In genomic region chr2:174773191-174773590, GRCh38 we compare ENCODE assay signal across 30 cellular contexts. TPM values are rescaled to one million over a fixed set of nuclear protein-coding genes. Genes with fewer than 3 reads are reported as not detected.
DNase-seq lines count a peak whose midpoint lies in the region; ATAC-seq and TF ChIP-seq lines count a peak whose summit lies in the region.
"Had no signal": no experiment of that assay in that cellular context is flagged by ENCODE, and none has a peak within 500 bp of the region (broad histone marks: within the 10 kb centered on the region; RNA-seq: fewer than 3 reads in every experiment).

No MANE protein-coding gene starts in this region.

- intact Hi-C loops in left colon (cut with DNase I, micrococcal nuclease) = loop anchor here in 1 of 2 donors (5.0 kb wide), 1 partner anchor 219 kb away; no protein-coding TSS in a partner anchor

- no peak for DNase-seq in chondrocyte (ENCODE audit: low spot score)
- peak; percentile 72 for DNase-seq in middle frontal gyrus (ENCODE audit: extremely low spot score, low spot score)
- DNase-seq in mesenchymal stem cell = no peak
- no peak for DNase-seq in left colon
- no peak for DNase-seq in stimulated activated naive CD4-positive, alpha-beta T cell treated with Interleukin-2 at 50 U/mL for 16 hours (lab: John Stamatoyannopoulos, UW)
- DNase-seq: activated CD4-positive, alpha-beta T cell treated with anti-CD3 and anti-CD28 coated beads for 4 hours; activated gamma-delta T cell treated with Interleukin-2 at 50 U/mL for 16 hours; activated T-cell treated with anti-CD3 and anti-CD28 coated beads, Interleukin-2, amount 50 U/mL, for 24 hours; Caco-2; glutamatergic neuron; mucosa of descending colon; NCI-H187; NCI-H2171; NCI-H524 treated with DMSO at 0.1 percent for 48 hours; PC-9; sigmoid colon; stimulated activated CD4-positive, alpha-beta T cell treated with anti-CD3 and anti-CD28 coated beads, Interleukin-15, amount 100 ng/mL, for 24 hours; tibial artery had no signal

- no peak overlapping the region for H3K14ac ChIP-seq in mesenchymal stem cell (ENCODE audit: low read length in 2 of 2)

- H3K4me2 ChIP-seq in mesenchymal stem cell (ENCODE audit: low read length, poor library complexity, severe bottlenecking) = no peak overlapping the region
- H3K4me2 ChIP-seq: PC-9 had no signal

- no peak overlapping the region for H2BK15ac ChIP-seq in mesenchymal stem cell (ENCODE audit: low read depth, poor library complexity, severe bottlenecking)

- H2BK5ac ChIP-seq in mesenchymal stem cell (ENCODE audit: low read depth, low read length, poor library complexity, severe bottlenecking) = no peak overlapping the region

- H4K8ac ChIP-seq in mesenchymal stem cell (ENCODE audit: low read length) = no peak overlapping the region

- H3K36me3 ChIP-seq in HUES48 (ENCODE audit: control insufficient read depth, insufficient read depth, low read length) = no peaks in the 10 kb centered on the region
- H3K36me3 ChIP-seq in stomach smooth muscle (ENCODE audit: control insufficient read depth in 2 of 2, insufficient read depth in 2 of 2, low read length in 2 of 2) = no peaks in the 10 kb centered on the region
- no peaks in the 10 kb centered on the region for H3K36me3 ChIP-seq in mesenchymal stem cell (ENCODE audit: control insufficient read depth in 1 of 2, insufficient read depth in 2 of 2, low read depth in 1 of 2, low read length in 2 of 2)
- H3K36me3 ChIP-seq: HAP-1, prostate gland, sigmoid colon, tibial artery had no signal

- H4K91ac ChIP-seq in mesenchymal stem cell (ENCODE audit: low read length) = no peak overlapping the region

- no peaks in the 10 kb centered on the region for H3K9me3 ChIP-seq in HUES48 (ENCODE audit: control insufficient read depth, insufficient read depth, low read length)
- no peaks in the 10 kb centered on the region for H3K9me3 ChIP-seq in stomach smooth muscle (ENCODE audit: control insufficient read depth in 2 of 2, low read length in 2 of 2)
- no peaks in the 10 kb centered on the region for H3K9me3 ChIP-seq in mesenchymal stem cell (ENCODE audit: control insufficient read depth, low read length)
- H3K9me3 ChIP-seq: Caco-2, HAP-1, mucosa of descending colon, prostate gland, sigmoid colon, tibial artery had no signal

- no peak for TF ChIP-seq CTCF in chondrocyte (IDR thresholded peaks at IDR 0.05)

- H3K9me3 Mint-ChIP-seq in chondrocyte (ENCODE audit: low read depth) = no peaks in the 10 kb centered on the region
- H3K9me3 Mint-ChIP-seq: activated T-cell treated with anti-CD3 and anti-CD28 coated beads, Interleukin-2, amount 50 U/mL, for 24 hours; central memory CD8-positive, alpha-beta T cell; neural crest cell; stimulated activated naive CD8-positive, alpha-beta T cell treated with anti-CD3 and anti-CD28 coated beads, Interleukin-15, Interleukin-2, amounts not matched to agents 100 ng/mL and 50 ng/mL, for 24 hours had no signal

- H3K4me3 ChIP-seq in HUES48 (ENCODE audit: low read depth, low read length) (no peak overlapping the region), stomach smooth muscle (ENCODE audit: low read length in 2 of 2) (no peak overlapping the region), mesenchymal stem cell (ENCODE audit: insufficient read depth in 1 of 2, low read depth in 1 of 2, low read length in 2 of 2) (no peak overlapping the region)
- H3K4me3 ChIP-seq: HAP-1, mucosa of descending colon, PC-9, prostate gland, sigmoid colon, tibial artery had no signal

- no peaks in the 10 kb centered on the region for H3K79me1 ChIP-seq in mesenchymal stem cell (replicated peaks; ENCODE audit: low read length, poor library complexity, severe bottlenecking)

- H3K4ac ChIP-seq in mesenchymal stem cell (ENCODE audit: low read depth in 1 of 2, low read length in 2 of 2) = no peak overlapping the region

- H3K4me1 ChIP-seq in HUES48 (ENCODE audit: control insufficient read depth, insufficient read depth, low read length) (peaks cover 46% of the 10 kb centered on the region), stomach smooth muscle (ENCODE audit: control insufficient read depth, insufficient read depth, low read length) (peaks cover 36% of the 10 kb centered on the region), mesenchymal stem cell (ENCODE audit: control insufficient read depth, insufficient read depth, low read depth, low read length) (peaks cover 11% of the 10 kb centered on the region)
- H3K4me1 ChIP-seq: prostate gland had no signal

- no peaks in the 10 kb centered on the region for H3K27me3 Mint-ChIP-seq in chondrocyte (ENCODE audit: low read depth)
- H3K27me3 Mint-ChIP-seq: activated T-cell treated with anti-CD3 and anti-CD28 coated beads, Interleukin-2, amount 50 U/mL, for 24 hours; central memory CD8-positive, alpha-beta T cell; stimulated activated naive CD8-positive, alpha-beta T cell treated with anti-CD3 and anti-CD28 coated beads, Interleukin-15, Interleukin-2, amounts not matched to agents 100 ng/mL and 50 ng/mL, for 24 hours had no signal

- peak overlapping the region; percentile 97 for H3K27ac ChIP-seq in HUES48 (ENCODE audit: low read depth, low read length)
- H3K27ac ChIP-seq in stomach smooth muscle (ENCODE audit: low read length) = peak overlapping the region; percentile 58
- no peak overlapping the region for H3K27ac ChIP-seq in mesenchymal stem cell (ENCODE audit: low read length, poor library complexity, severe bottlenecking)
- H3K27ac ChIP-seq: PC-9, prostate gland had no signal

- H2AFZ ChIP-seq in mesenchymal stem cell (ENCODE audit: low read depth, low read length) = no peak overlapping the region
- H2AFZ ChIP-seq: PC-9 had no signal

- ATAC-seq in left colon = no peak
- ATAC-seq: mucosa of descending colon, Right ventricle myocardium inferior had no signal

- no peak overlapping the region for H2AK5ac ChIP-seq in mesenchymal stem cell (ENCODE audit: low read length, severe bottlenecking)

- H3K4me3 Mint-ChIP-seq in chondrocyte (ENCODE audit: unreplicated experiment) = no peak overlapping the region
- H3K4me3 Mint-ChIP-seq: activated T-cell treated with anti-CD3 and anti-CD28 coated beads, Interleukin-2, amount 50 U/mL, for 24 hours; central memory CD8-positive, alpha-beta T cell; neural crest cell; stimulated activated naive CD8-positive, alpha-beta T cell treated with anti-CD3 and anti-CD28 coated beads, Interleukin-15, Interleukin-2, amounts not matched to agents 100 ng/mL and 50 ng/mL, for 24 hours had no signal

- no peak overlapping the region for H3K18ac ChIP-seq in mesenchymal stem cell (ENCODE audit: low read depth in 1 of 2, low read length in 2 of 2)

- H3K27ac Mint-ChIP-seq in chondrocyte (ENCODE audit: unreplicated experiment) = peak overlapping the region; percentile 98
- H3K27ac Mint-ChIP-seq: activated T-cell treated with anti-CD3 and anti-CD28 coated beads, Interleukin-2, amount 50 U/mL, for 24 hours; stimulated activated naive CD8-positive, alpha-beta T cell treated with anti-CD3 and anti-CD28 coated beads, Interleukin-15, Interleukin-2, amounts not matched to agents 100 ng/mL and 50 ng/mL, for 24 hours had no signal

- no peaks in the 10 kb centered on the region for H3K27me3 ChIP-seq in HUES48 (ENCODE audit: control insufficient read depth, insufficient read depth, low read length)
- H3K27me3 ChIP-seq in stomach smooth muscle (ENCODE audit: control insufficient read depth in 1 of 2, insufficient read depth in 2 of 2, low read length in 2 of 2) = no peaks in the 10 kb centered on the region
- peaks cover 0 to 4% of the 10 kb centered on the region in 2 experiments for H3K27me3 ChIP-seq in mesenchymal stem cell (ENCODE audit: control insufficient read depth in 1 of 2, insufficient read depth in 1 of 2, low read length in 2 of 2)
- H3K27me3 ChIP-seq: sigmoid colon, tibial artery had no signal

- no peak overlapping the region for H2BK120ac ChIP-seq in mesenchymal stem cell (ENCODE audit: low read depth, low read length)

- H3K23ac ChIP-seq in mesenchymal stem cell (ENCODE audit: low read length in 2 of 2) = no peak overlapping the region

- H3K4me1 Mint-ChIP-seq in chondrocyte (ENCODE audit: low read depth) = peaks cover 67% of the 10 kb centered on the region

- H3K9ac ChIP-seq in HUES48 (ENCODE audit: low read depth, low read length) (no peak overlapping the region), stomach smooth muscle (ENCODE audit: low read length in 2 of 2) (no peak overlapping the region), mesenchymal stem cell (ENCODE audit: low read length) (no peak overlapping the region)

- no peak overlapping the region for H2BK12ac ChIP-seq in mesenchymal stem cell (ENCODE audit: low read length in 2 of 2)

- 86% methylated on average over 2 of the region's 2 CpGs for WGBS in mesenchymal stem cell

- H3K36me3 Mint-ChIP-seq in chondrocyte (ENCODE audit: low read depth) = no peaks in the 10 kb centered on the region

RNA-seq across cellular contexts. Expression of gene CHRNA1, which starts 8.9 kb away (rescaled TPM):
- total RNA-seq in chondrocyte (0.30 to 1.3 TPM (median 0.38 TPM) in 3 replicates), left colon (1 to 10 TPM; 2.3 to 3.5 TPM)
- polyA plus RNA-seq in mesenchymal stem cell (2013, experiment 1 of 2) = 6.4 TPM
- 6.1 TPM for polyA plus RNA-seq in mesenchymal stem cell (2013, experiment 2 of 2)
- total RNA-seq: activated CD8-positive, alpha-beta memory T cell treated with anti-CD3 and anti-CD28 coated beads for 36 hours; Caco-2; liver; neural crest cell; PC-9; sigmoid colon had no signal
- polyA plus RNA-seq: BJ, keratinocyte, liver had no signal
